ENCODE assay signal across 1 cellular context in genomic region chr6:7243188-7243942, GRCh38.
TF ChIP-seq lines count a peak whose summit lies in the region.

No MANE protein-coding gene starts in this region.

TF ChIP-seq in HCT116, 20 proteins besides CTCF, POLR2A, EP300 and RAD21 (continued from another document):
- TF ChIP-seq REST (IDR thresholded peaks at IDR 0.05; ENCODE audit: low read depth) (no peak), POLR2AphosphoS5 (IDR thresholded peaks at IDR 0.05; ENCODE audit: low read depth, low read length) (no peak), JUND (IDR thresholded peaks at IDR 0.05) (no peak), SIN3A (IDR thresholded peaks at IDR 0.05; ENCODE audit: low read depth) (no peak)
